Comparison of ENCODE assay signal across 3 cellular contexts in genomic region chr1:20930427-20930826, GRCh38.
TF ChIP-seq lines count a peak whose summit lies in the region.

No MANE protein-coding gene starts in this region.

TF ChIP-seq in HepG2, 621 proteins besides CTCF, POLR2A, EP300 and RAD21:
- TF ChIP-seq ZNF510 (CRISPR knock-in tag; IDR thresholded peaks at IDR 0.05; ENCODE audit: low read depth): no peak
- TF ChIP-seq CHD4 (IDR thresholded peaks at IDR 0.05; ENCODE audit: borderline replicate concordance, low read length): no peak
- TF ChIP-seq ZBTB39 (CRISPR knock-in tag; IDR thresholded peaks at IDR 0.05): no peak
- no peak for TF ChIP-seq ZNF589 (CRISPR knock-in tag; conservative IDR thresholded peaks at IDR 0.05)
- no peak for TF ChIP-seq KLF9 (CRISPR knock-in tag; IDR thresholded peaks at IDR 0.05; ENCODE audit: low read depth)
- no peak for TF ChIP-seq DPF2 (CRISPR knock-in tag; IDR thresholded peaks at IDR 0.05; ENCODE audit: borderline replicate concordance, low read depth)
- peak; percentile 71 for TF ChIP-seq ZNF121 (CRISPR knock-in tag; IDR thresholded peaks at IDR 0.05)

TF ChIP-seq in HEK293, 187 proteins besides CTCF, POLR2A, EP300 and RAD21 (continued from another document):
- no peak for TF ChIP-seq ZNF677 (tag by site-specific recombination; IDR thresholded peaks at IDR 0.05)

TF ChIP-seq in K562, 482 proteins besides CTCF, POLR2A, EP300 and RAD21:
- peak; percentile 28 for TF ChIP-seq RBM25 (IDR thresholded peaks at IDR 0.05; ENCODE audit: low read depth, low read length, severe bottlenecking)
- peak; percentile 62; the same call in 1 of the 2 replicates for TF ChIP-seq ZNF121 (CRISPR knock-in tag; conservative IDR thresholded peaks at IDR 0.05)
- no peak for TF ChIP-seq SNRNP70 (optimal IDR thresholded peaks at IDR 0.05; ENCODE audit: low read depth, low read length)
